In genomic region chr3:81530180-81530939, GRCh38 we compare ENCODE assay signal across 19 cellular contexts.
A peak's percentile ranks its signal among the peaks of the same experiment; 100 is the strongest.
DNase-seq lines count a peak whose midpoint lies in the region; ATAC-seq, FAIRE-seq and TF ChIP-seq lines count a peak whose summit lies in the region.
"Had no signal": no experiment of that assay in that cellular context is flagged by ENCODE, and none has a peak within 500 bp of the region (broad histone marks: within the 10 kb centered on the region; RNA-seq: fewer than 3 reads in every experiment).

No MANE protein-coding gene starts in this region.

- POLR2A ChIA-PET in HEK293T (lab: Yijun Ruan, JAX), result no interaction called here

- TF ChIP-seq CTCF in right lobe of liver (IDR thresholded peaks at IDR 0.05), result no peak

- H3K4me3 ChIP-seq in right lobe of liver, result no peak overlapping the region
- no peak overlapping the region for H3K4me3 ChIP-seq in trophoblast cell (ENCODE audit: low read depth, low read length)
- H3K4me3 ChIP-seq: A549, GM23248 had no signal

- H3K36me3 ChIP-seq in right lobe of liver (peaks cover 0 to 4% (median 1%) of the 10 kb centered on the region in 4 donors), trophoblast cell (ENCODE audit: control insufficient read depth in 1 of 2, insufficient read depth in 2 of 2, low read length in 2 of 2) (no peaks in the 10 kb centered on the region)
- H3K36me3 ChIP-seq: BE2C had no signal

- H3K4ac ChIP-seq in trophoblast cell (ENCODE audit: low read depth, low read length), result no peak overlapping the region

- CTCF ChIA-PET in HEK293T (lab: Yijun Ruan, JAX), result no interaction called here

- H3K9ac ChIP-seq in trophoblast cell (ENCODE audit: low read length), result no peak overlapping the region
- H3K9ac ChIP-seq: GM23248 had no signal

- H2AK5ac ChIP-seq in trophoblast cell (ENCODE audit: low read length), result no peak overlapping the region

- H3K4me1 ChIP-seq in right lobe of liver (peaks cover 0 to 26% (median 7%) of the 10 kb centered on the region in 4 donors), trophoblast cell (ENCODE audit: control insufficient read depth in 1 of 2, insufficient read depth in 2 of 2, low read length in 2 of 2) (no peaks in the 10 kb centered on the region)
- H3K4me1 ChIP-seq: A549, BE2C had no signal

- no peaks in the 10 kb centered on the region for H3K79me1 ChIP-seq in trophoblast cell (ENCODE audit: low read length)

- peaks cover 29% of the 10 kb centered on the region for H3K9me3 Mint-ChIP-seq in activated T-helper 17 cell treated with anti-CD3 and anti-CD28 coated beads, Interleukin-2, amount 50 U/mL, for 72 hours

- peak overlapping the region; percentile 8 to 64 (median 32) for H3K27ac ChIP-seq in right lobe of liver
- H3K27ac ChIP-seq in trophoblast cell (ENCODE audit: low read depth, low read length), result no peak overlapping the region
- H3K27ac ChIP-seq: A549, C4-2B, GM23248 had no signal

- H3K4me3 Mint-ChIP-seq in activated T-helper 17 cell treated with anti-CD3 and anti-CD28 coated beads, Interleukin-2, amount 50 U/mL, for 72 hours, result no peak overlapping the region
- H3K4me3 Mint-ChIP-seq: CD4-positive, alpha-beta memory T cell had no signal

- H3K79me2 ChIP-seq in trophoblast cell (ENCODE audit: control insufficient read depth, insufficient read depth, low read length, poor library complexity), result no peaks in the 10 kb centered on the region

- H3K27me3 Mint-ChIP-seq in activated T-helper 17 cell treated with anti-CD3 and anti-CD28 coated beads, Interleukin-2, amount 50 U/mL, for 72 hours, result no peaks in the 10 kb centered on the region
- H3K27me3 Mint-ChIP-seq: CD4-positive, alpha-beta memory T cell had no signal

- peak overlapping the region; percentile 17 for H3K27ac Mint-ChIP-seq in activated T-helper 17 cell treated with anti-CD3 and anti-CD28 coated beads, Interleukin-2, amount 50 U/mL, for 72 hours
- H3K27ac Mint-ChIP-seq: CD4-positive, alpha-beta memory T cell had no signal

- H3K4me1 Mint-ChIP-seq in activated T-helper 17 cell treated with anti-CD3 and anti-CD28 coated beads, Interleukin-2, amount 50 U/mL, for 72 hours, result peaks cover 6% of the 10 kb centered on the region
- H3K4me1 Mint-ChIP-seq: CD4-positive, alpha-beta memory T cell had no signal

- H3K36me3 Mint-ChIP-seq in activated T-helper 17 cell treated with anti-CD3 and anti-CD28 coated beads, Interleukin-2, amount 50 U/mL, for 72 hours (ENCODE audit: low read depth), result peaks cover 77% of the 10 kb centered on the region

- no peak overlapping the region for H3K23ac ChIP-seq in trophoblast cell (ENCODE audit: low read length)

- no peak overlapping the region for H4K12ac ChIP-seq in trophoblast cell (ENCODE audit: low read depth, low read length)

- no peak for ATAC-seq in activated T-helper 17 cell treated with anti-CD3 and anti-CD28 coated beads, Interleukin-2, amount 50 U/mL, for 72 hours (replicated peaks)
- peak; percentile 62 to 81 (median 70) for ATAC-seq in right lobe of liver
- no peak for ATAC-seq in HG02852 (IDR thresholded peaks at IDR 0.05; ENCODE audit: unreplicated experiment)
- no peak for ATAC-seq in activated CD4-positive, CD25-positive, alpha-beta regulatory T cell treated with anti-CD3 and anti-CD28 coated beads, Interleukin-2, amount 50 U/mL, for 24 hours
- ATAC-seq: A549, HCT116 had no signal

- H3K4me2 ChIP-seq in trophoblast cell (ENCODE audit: low read length), result no peak overlapping the region
- H3K4me2 ChIP-seq: A549 had no signal

- no peak overlapping the region for H4K8ac ChIP-seq in trophoblast cell (ENCODE audit: low read depth, low read length)

- intact Hi-C loops in right lobe of liver (cut with DNase I), result no loop called here

- no peak overlapping the region for H2BK5ac ChIP-seq in trophoblast cell (ENCODE audit: low read depth, low read length, poor library complexity)

- no peak overlapping the region for H4K91ac ChIP-seq in trophoblast cell (ENCODE audit: low read depth, low read length)

- DNase-seq in HEK293T (ENCODE audit: extremely low spot score) (no peak), right lobe of liver (peak in 1 of 3 donors; percentile 24), trophoblast cell (no peak), RCC 7860 (ENCODE audit: low spot score) (no peak)
- DNase-seq: BE2C; CD4-positive, alpha-beta memory T cell; COR-L47; DMS153; DMS79 treated with DMSO at 0.1 percent for 48 hours; GDM1; GM23248 had no signal

- H3K9me3 ChIP-seq in right lobe of liver (no peaks in the 10 kb centered on the region), trophoblast cell (ENCODE audit: insufficient read depth, low read depth, low read length) (no peaks in the 10 kb centered on the region)
- H3K9me3 ChIP-seq: A549, BE2C had no signal

- H2BK120ac ChIP-seq in trophoblast cell (ENCODE audit: insufficient read depth, low read length, poor library complexity), result no peak overlapping the region

- no peak overlapping the region for H3K14ac ChIP-seq in trophoblast cell (ENCODE audit: low read length)

- FAIRE-seq in RCC 7860 (lab: Jason Lieb, UNC), result no peak
- FAIRE-seq: A549, D721Med, H54 had no signal

- no peak overlapping the region for H2BK12ac ChIP-seq in trophoblast cell (ENCODE audit: low read length)

- 60% methylated on average over 4 of the region's 4 CpGs for WGBS in right lobe of liver (ENCODE audit: insufficient coverage, low coverage, low lambda C conversion rate, missing lambda C conversion rate)
- no CpG with 5 or more reads among the region's 4 CpGs for WGBS in trophoblast cell (ENCODE audit: extremely low coverage, insufficient coverage, insufficient read length)

- H3K27me3 ChIP-seq in right lobe of liver (no peaks in the 10 kb centered on the region), trophoblast cell (ENCODE audit: insufficient read depth, low read length) (no peaks in the 10 kb centered on the region)
- H3K27me3 ChIP-seq: BE2C had no signal

- TF ChIP-seq POLR2A in right lobe of liver (IDR thresholded peaks at IDR 0.05), result no peak

- no peak overlapping the region for H2AFZ ChIP-seq in trophoblast cell (ENCODE audit: insufficient read depth, low read length, poor library complexity)
- H2AFZ ChIP-seq: GM23248 had no signal

- H3K18ac ChIP-seq in trophoblast cell (ENCODE audit: low read length), result no peak overlapping the region

TF ChIP-seq in HEK293T, 16 proteins besides CTCF, POLR2A, EP300 and RAD21:
- TF ChIP-seq, protein P1, sequence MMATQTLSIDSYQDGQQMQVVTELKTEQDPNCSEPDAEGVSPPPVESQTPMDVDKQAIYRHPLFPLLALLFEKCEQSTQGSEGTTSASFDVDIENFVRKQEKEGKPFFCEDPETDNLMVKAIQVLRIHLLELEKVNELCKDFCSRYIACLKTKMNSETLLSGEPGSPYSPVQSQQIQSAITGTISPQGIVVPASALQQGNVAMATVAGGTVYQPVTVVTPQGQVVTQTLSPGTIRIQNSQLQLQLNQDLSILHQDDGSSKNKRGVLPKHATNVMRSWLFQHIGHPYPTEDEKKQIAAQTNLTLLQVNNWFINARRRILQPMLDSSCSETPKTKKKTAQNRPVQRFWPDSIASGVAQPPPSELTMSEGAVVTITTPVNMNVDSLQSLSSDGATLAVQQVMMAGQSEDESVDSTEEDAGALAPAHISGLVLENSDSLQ (IDR thresholded peaks at IDR 0.05), result peak; percentile 24; the same call in 1 of the 2 replicates
- no peak for TF ChIP-seq BHLHE40 (IDR thresholded peaks at IDR 0.05; ENCODE audit: borderline replicate concordance)

Comparison
In these comparisons a context has a peak if more than half of its experiments do, and no peak if none do; other contexts are left out.
1. ATAC-seq: peak in right lobe of liver (4 of 4); none in activated T-helper 17 cell treated with anti-CD3 and anti-CD28 coated beads, Interleukin-2, amount 50 U/mL, for 72 hours (single experiment), HG02852 (single experiment) and activated CD4-positive, CD25-positive, alpha-beta regulatory T cell treated with anti-CD3 and anti-CD28 coated beads, Interleukin-2, amount 50 U/mL, for 24 hours (0 of 2).